18 cellular contexts compared by ENCODE assay signal in genomic region chr18:46269275-46269674, GRCh38.
DNase-seq lines count a peak whose midpoint lies in the region; ATAC-seq lines count a peak whose summit lies in the region.
"Had no signal": no experiment of that assay in that cellular context is flagged by ENCODE, and none has a peak within 500 bp of the region (broad histone marks: within the 10 kb centered on the region; RNA-seq: fewer than 3 reads in every experiment).

No MANE protein-coding gene starts in this region.

- peaks cover 55% of the 10 kb centered on the region for H3K36me3 Mint-ChIP-seq in activated naive CD8-positive, alpha-beta T cell treated with anti-CD3 and anti-CD28 coated beads, Interleukin-2, amount 10 ng/mL, durations not matched to agents 7 days and 5 days
- peaks cover 34% of the 10 kb centered on the region for H3K36me3 Mint-ChIP-seq in activated naive CD8-positive, alpha-beta T cell treated with anti-CD3 and anti-CD28 coated beads, Interleukin-2, amount 50 U/mL, for 24 hours (ENCODE audit: low read depth)
- peaks cover 31% of the 10 kb centered on the region for H3K36me3 Mint-ChIP-seq in T-helper 2 cell treated with Interferon-gamma antibody and Interleukin-4, amounts not matched to agents 5 μg/mL and 100 μg/mL, for 36 hours (ENCODE audit: low read depth)
- peaks cover 34% of the 10 kb centered on the region for H3K36me3 Mint-ChIP-seq in activated T-helper 1 cell treated with anti-CD3 and anti-CD28 coated beads, Interleukin-12 subunit alpha, Interleukin-12 subunit beta, Interleukin-2, Interleukin-4 antibody, amounts not matched to agents 30 ng/mL and 10 ng/mL and 1 ng/mL, durations not matched to agents 14 hours and 24 hours and 36 hours (ENCODE audit: low read depth)

- peaks cover 55% of the 10 kb centered on the region for H3K4me1 Mint-ChIP-seq in activated naive CD8-positive, alpha-beta T cell treated with anti-CD3 and anti-CD28 coated beads, Interleukin-2, amount 10 ng/mL, durations not matched to agents 7 days and 5 days
- H3K4me1 Mint-ChIP-seq in activated naive CD8-positive, alpha-beta T cell treated with anti-CD3 and anti-CD28 coated beads, Interleukin-2, amount 50 U/mL, for 24 hours, result peaks cover 50% of the 10 kb centered on the region
- peaks cover 29% of the 10 kb centered on the region for H3K4me1 Mint-ChIP-seq in T-helper 2 cell treated with Interferon-gamma antibody and Interleukin-4, amounts not matched to agents 5 μg/mL and 100 μg/mL, for 36 hours (ENCODE audit: low read depth)
- peaks cover 61% of the 10 kb centered on the region for H3K4me1 Mint-ChIP-seq in activated T-helper 1 cell treated with anti-CD3 and anti-CD28 coated beads, Interleukin-12 subunit alpha, Interleukin-12 subunit beta, Interleukin-2, Interleukin-4 antibody, amounts not matched to agents 30 ng/mL and 10 ng/mL and 1 ng/mL, durations not matched to agents 14 hours and 24 hours and 36 hours (ENCODE audit: low read depth)

- intact Hi-C loops in activated T-helper 1 cell treated with anti-CD3 and anti-CD28 coated beads, Interleukin-12 subunit alpha, Interleukin-12 subunit beta, Interleukin-2, Interleukin-4 antibody, amounts not matched to agents 30 ng/mL and 10 ng/mL and 1 ng/mL, durations not matched to agents 14 hours and 24 hours and 36 hours (cut with micrococcal nuclease), result no loop called here

- H3K9me3 Mint-ChIP-seq in activated naive CD8-positive, alpha-beta T cell treated with anti-CD3 and anti-CD28 coated beads, Interleukin-2, amount 10 ng/mL, durations not matched to agents 7 days and 5 days, result no peaks in the 10 kb centered on the region
- H3K9me3 Mint-ChIP-seq in activated naive CD8-positive, alpha-beta T cell treated with anti-CD3 and anti-CD28 coated beads, Interleukin-2, amount 50 U/mL, for 24 hours, result no peaks in the 10 kb centered on the region
- H3K9me3 Mint-ChIP-seq in T-helper 2 cell treated with Interferon-gamma antibody and Interleukin-4, amounts not matched to agents 5 μg/mL and 100 μg/mL, for 36 hours, result no peaks in the 10 kb centered on the region
- no peaks in the 10 kb centered on the region for H3K9me3 Mint-ChIP-seq in activated T-helper 1 cell treated with anti-CD3 and anti-CD28 coated beads, Interleukin-12 subunit alpha, Interleukin-12 subunit beta, Interleukin-2, Interleukin-4 antibody, amounts not matched to agents 30 ng/mL and 10 ng/mL and 1 ng/mL, durations not matched to agents 14 hours and 24 hours and 36 hours
- H3K9me3 Mint-ChIP-seq: CD4-positive, alpha-beta T cell had no signal

- no peaks in the 10 kb centered on the region for H3K27me3 Mint-ChIP-seq in activated naive CD8-positive, alpha-beta T cell treated with anti-CD3 and anti-CD28 coated beads, Interleukin-2, amount 10 ng/mL, durations not matched to agents 7 days and 5 days
- H3K27me3 Mint-ChIP-seq in activated naive CD8-positive, alpha-beta T cell treated with anti-CD3 and anti-CD28 coated beads, Interleukin-2, amount 50 U/mL, for 24 hours, result no peaks in the 10 kb centered on the region
- no peaks in the 10 kb centered on the region for H3K27me3 Mint-ChIP-seq in T-helper 2 cell treated with Interferon-gamma antibody and Interleukin-4, amounts not matched to agents 5 μg/mL and 100 μg/mL, for 36 hours (ENCODE audit: low read depth)
- H3K27me3 Mint-ChIP-seq in activated T-helper 1 cell treated with anti-CD3 and anti-CD28 coated beads, Interleukin-12 subunit alpha, Interleukin-12 subunit beta, Interleukin-2, Interleukin-4 antibody, amounts not matched to agents 30 ng/mL and 10 ng/mL and 1 ng/mL, durations not matched to agents 14 hours and 24 hours and 36 hours (ENCODE audit: insufficient read depth), result no peaks in the 10 kb centered on the region
- H3K27me3 Mint-ChIP-seq: CD4-positive, alpha-beta T cell had no signal

- POLR2A ChIA-PET in activated naive CD8-positive, alpha-beta T cell treated with anti-CD3 and anti-CD28 coated beads, Interleukin-2, amount 10 ng/mL, durations not matched to agents 7 days and 5 days (lab: Charles Lee), result interaction anchor here (1.0 kb wide), 1 partner anchor 96 kb away, joined by 3 read pairs; a partner anchor contains a TSS

- DNase-seq in activated naive CD8-positive, alpha-beta T cell treated with anti-CD3 and anti-CD28 coated beads, Interleukin-2, amount 10 ng/mL, durations not matched to agents 7 days and 5 days, result no peak
- no peak for DNase-seq in activated naive CD8-positive, alpha-beta T cell treated with anti-CD3 and anti-CD28 coated beads, Interleukin-2, amount 50 U/mL, for 24 hours
- no peak for DNase-seq in T-helper 2 cell treated with Interferon-gamma antibody and Interleukin-4, amounts not matched to agents 5 μg/mL and 100 μg/mL, for 36 hours (ENCODE audit: low spot score)
- no peak for DNase-seq in activated T-helper 1 cell treated with anti-CD3 and anti-CD28 coated beads, Interleukin-12 subunit alpha, Interleukin-12 subunit beta, Interleukin-2, Interleukin-4 antibody, amounts not matched to agents 30 ng/mL and 10 ng/mL and 1 ng/mL, durations not matched to agents 14 hours and 24 hours and 36 hours (ENCODE audit: low spot score)
- DNase-seq in germinal center (ENCODE audit: low spot score) (no peak), occipital lobe (lab: John Stamatoyannopoulos, UW) (no peak)
- DNase-seq: CD4-positive, alpha-beta T cell; COR-L47; DMS 273 treated with DMSO at 0.1 percent for 48 hours; DMS79 treated with DMSO at 0.1 percent for 48 hours; IMR-90; MV-4-11; NCI-H1105 treated with DMSO at 0.1 percent for 48 hours; NCI-H2171; NCI-H345; NCI-H524 treated with DMSO at 0.1 percent for 48 hours; Peyer's patch had no signal

- peak overlapping the region; percentile 80 for H3K27ac Mint-ChIP-seq in activated naive CD8-positive, alpha-beta T cell treated with anti-CD3 and anti-CD28 coated beads, Interleukin-2, amount 10 ng/mL, durations not matched to agents 7 days and 5 days
- H3K27ac Mint-ChIP-seq in activated naive CD8-positive, alpha-beta T cell treated with anti-CD3 and anti-CD28 coated beads, Interleukin-2, amount 50 U/mL, for 24 hours, result no peak overlapping the region
- no peak overlapping the region for H3K27ac Mint-ChIP-seq in T-helper 2 cell treated with Interferon-gamma antibody and Interleukin-4, amounts not matched to agents 5 μg/mL and 100 μg/mL, for 36 hours
- peak overlapping the region; percentile 27 for H3K27ac Mint-ChIP-seq in activated T-helper 1 cell treated with anti-CD3 and anti-CD28 coated beads, Interleukin-12 subunit alpha, Interleukin-12 subunit beta, Interleukin-2, Interleukin-4 antibody, amounts not matched to agents 30 ng/mL and 10 ng/mL and 1 ng/mL, durations not matched to agents 14 hours and 24 hours and 36 hours
- H3K27ac Mint-ChIP-seq: CD4-positive, alpha-beta T cell had no signal

- H3K4me3 Mint-ChIP-seq in activated naive CD8-positive, alpha-beta T cell treated with anti-CD3 and anti-CD28 coated beads, Interleukin-2, amount 10 ng/mL, durations not matched to agents 7 days and 5 days, result peak overlapping the region; percentile 58
- H3K4me3 Mint-ChIP-seq in activated naive CD8-positive, alpha-beta T cell treated with anti-CD3 and anti-CD28 coated beads, Interleukin-2, amount 50 U/mL, for 24 hours, result no peak overlapping the region
- H3K4me3 Mint-ChIP-seq in T-helper 2 cell treated with Interferon-gamma antibody and Interleukin-4, amounts not matched to agents 5 μg/mL and 100 μg/mL, for 36 hours, result peak overlapping the region; percentile 1
- no peak overlapping the region for H3K4me3 Mint-ChIP-seq in activated T-helper 1 cell treated with anti-CD3 and anti-CD28 coated beads, Interleukin-12 subunit alpha, Interleukin-12 subunit beta, Interleukin-2, Interleukin-4 antibody, amounts not matched to agents 30 ng/mL and 10 ng/mL and 1 ng/mL, durations not matched to agents 14 hours and 24 hours and 36 hours
- H3K4me3 Mint-ChIP-seq: CD4-positive, alpha-beta T cell had no signal

- peak; percentile 35 for ATAC-seq in activated naive CD8-positive, alpha-beta T cell treated with anti-CD3 and anti-CD28 coated beads, Interleukin-2, amount 10 ng/mL, durations not matched to agents 7 days and 5 days (ENCODE audit: low read depth)
- no peak for ATAC-seq in activated naive CD8-positive, alpha-beta T cell treated with anti-CD3 and anti-CD28 coated beads, Interleukin-2, amount 50 U/mL, for 24 hours
- no peak for ATAC-seq in GM21529 (IDR thresholded peaks at IDR 0.05; ENCODE audit: unreplicated experiment)

Comparison
In these comparisons a context has a peak if more than half of its experiments do, and no peak if none do; other contexts are left out.
1. H3K27ac Mint-ChIP-seq: peak in activated naive CD8-positive, alpha-beta T cell treated with anti-CD3 and anti-CD28 coated beads, Interleukin-2, amount 10 ng/mL, durations not matched to agents 7 days and 5 days (single experiment) and activated T-helper 1 cell treated with anti-CD3 and anti-CD28 coated beads, Interleukin-12 subunit alpha, Interleukin-12 subunit beta, Interleukin-2, Interleukin-4 antibody, amounts not matched to agents 30 ng/mL and 10 ng/mL and 1 ng/mL, durations not matched to agents 14 hours and 24 hours and 36 hours (single experiment); none in activated naive CD8-positive, alpha-beta T cell treated with anti-CD3 and anti-CD28 coated beads, Interleukin-2, amount 50 U/mL, for 24 hours (single experiment) and T-helper 2 cell treated with Interferon-gamma antibody and Interleukin-4, amounts not matched to agents 5 μg/mL and 100 μg/mL, for 36 hours (single experiment).
2. H3K4me3 Mint-ChIP-seq: peak in activated naive CD8-positive, alpha-beta T cell treated with anti-CD3 and anti-CD28 coated beads, Interleukin-2, amount 10 ng/mL, durations not matched to agents 7 days and 5 days (single experiment) and T-helper 2 cell treated with Interferon-gamma antibody and Interleukin-4, amounts not matched to agents 5 μg/mL and 100 μg/mL, for 36 hours (single experiment); none in activated naive CD8-positive, alpha-beta T cell treated with anti-CD3 and anti-CD28 coated beads, Interleukin-2, amount 50 U/mL, for 24 hours (single experiment) and activated T-helper 1 cell treated with anti-CD3 and anti-CD28 coated beads, Interleukin-12 subunit alpha, Interleukin-12 subunit beta, Interleukin-2, Interleukin-4 antibody, amounts not matched to agents 30 ng/mL and 10 ng/mL and 1 ng/mL, durations not matched to agents 14 hours and 24 hours and 36 hours (single experiment).